1 cellular context compared by ENCODE assay signal in the genomic region with DNA sequence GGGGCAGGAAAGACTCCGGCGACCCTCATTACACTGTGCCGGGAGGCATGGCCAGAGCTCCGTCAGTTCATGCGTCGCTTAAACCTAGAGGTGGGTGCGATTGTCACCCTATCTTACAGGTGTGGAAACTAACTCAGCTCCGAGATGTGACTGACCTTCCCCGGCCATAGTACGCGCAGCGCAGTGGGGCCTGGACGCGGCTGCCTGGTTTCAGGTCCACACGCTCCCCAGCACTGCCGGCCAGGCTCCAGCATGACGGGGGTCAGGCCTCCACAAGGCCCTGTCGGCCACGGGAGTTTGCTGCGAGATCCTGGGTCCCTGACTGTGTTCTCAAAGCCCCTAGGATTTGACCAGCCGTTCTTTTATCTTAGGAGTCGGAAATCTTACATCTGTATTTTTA.
TF ChIP-seq lines count a peak whose summit lies in the region.

No MANE protein-coding gene starts in this region.

TF ChIP-seq in HepG2, 621 proteins besides CTCF, POLR2A, EP300 and RAD21 (continues in another document):
- TF ChIP-seq TBX3 (IDR thresholded peaks at IDR 0.05; ENCODE audit: borderline replicate concordance), result no peak
- TF ChIP-seq, protein P1, sequence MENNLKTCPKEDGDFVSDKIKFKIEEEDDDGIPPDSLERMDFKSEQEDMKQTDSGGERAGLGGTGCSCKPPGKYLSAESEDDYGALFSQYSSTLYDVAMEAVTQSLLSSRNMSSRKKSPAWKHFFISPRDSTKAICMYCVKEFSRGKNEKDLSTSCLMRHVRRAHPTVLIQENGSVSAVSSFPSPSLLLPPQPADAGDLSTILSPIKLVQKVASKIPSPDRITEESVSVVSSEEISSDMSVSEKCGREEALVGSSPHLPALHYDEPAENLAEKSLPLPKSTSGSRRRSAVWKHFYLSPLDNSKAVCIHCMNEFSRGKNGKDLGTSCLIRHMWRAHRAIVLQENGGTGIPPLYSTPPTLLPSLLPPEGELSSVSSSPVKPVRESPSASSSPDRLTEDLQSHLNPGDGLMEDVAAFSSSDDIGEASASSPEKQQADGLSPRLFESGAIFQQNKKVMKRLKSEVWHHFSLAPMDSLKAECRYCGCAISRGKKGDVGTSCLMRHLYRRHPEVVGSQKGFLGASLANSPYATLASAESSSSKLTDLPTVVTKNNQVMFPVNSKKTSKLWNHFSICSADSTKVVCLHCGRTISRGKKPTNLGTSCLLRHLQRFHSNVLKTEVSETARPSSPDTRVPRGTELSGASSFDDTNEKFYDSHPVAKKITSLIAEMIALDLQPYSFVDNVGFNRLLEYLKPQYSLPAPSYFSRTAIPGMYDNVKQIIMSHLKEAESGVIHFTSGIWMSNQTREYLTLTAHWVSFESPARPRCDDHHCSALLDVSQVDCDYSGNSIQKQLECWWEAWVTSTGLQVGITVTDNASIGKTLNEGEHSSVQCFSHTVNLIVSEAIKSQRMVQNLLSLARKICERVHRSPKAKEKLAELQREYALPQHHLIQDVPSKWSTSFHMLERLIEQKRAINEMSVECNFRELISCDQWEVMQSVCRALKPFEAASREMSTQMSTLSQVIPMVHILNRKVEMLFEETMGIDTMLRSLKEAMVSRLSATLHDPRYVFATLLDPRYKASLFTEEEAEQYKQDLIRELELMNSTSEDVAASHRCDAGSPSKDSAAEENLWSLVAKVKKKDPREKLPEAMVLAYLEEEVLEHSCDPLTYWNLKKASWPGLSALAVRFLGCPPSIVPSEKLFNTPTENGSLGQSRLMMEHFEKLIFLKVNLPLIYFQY (CRISPR knock-in tag; IDR thresholded peaks at IDR 0.05; ENCODE audit: borderline replicate concordance), result no peak
- TF ChIP-seq, protein P2, sequence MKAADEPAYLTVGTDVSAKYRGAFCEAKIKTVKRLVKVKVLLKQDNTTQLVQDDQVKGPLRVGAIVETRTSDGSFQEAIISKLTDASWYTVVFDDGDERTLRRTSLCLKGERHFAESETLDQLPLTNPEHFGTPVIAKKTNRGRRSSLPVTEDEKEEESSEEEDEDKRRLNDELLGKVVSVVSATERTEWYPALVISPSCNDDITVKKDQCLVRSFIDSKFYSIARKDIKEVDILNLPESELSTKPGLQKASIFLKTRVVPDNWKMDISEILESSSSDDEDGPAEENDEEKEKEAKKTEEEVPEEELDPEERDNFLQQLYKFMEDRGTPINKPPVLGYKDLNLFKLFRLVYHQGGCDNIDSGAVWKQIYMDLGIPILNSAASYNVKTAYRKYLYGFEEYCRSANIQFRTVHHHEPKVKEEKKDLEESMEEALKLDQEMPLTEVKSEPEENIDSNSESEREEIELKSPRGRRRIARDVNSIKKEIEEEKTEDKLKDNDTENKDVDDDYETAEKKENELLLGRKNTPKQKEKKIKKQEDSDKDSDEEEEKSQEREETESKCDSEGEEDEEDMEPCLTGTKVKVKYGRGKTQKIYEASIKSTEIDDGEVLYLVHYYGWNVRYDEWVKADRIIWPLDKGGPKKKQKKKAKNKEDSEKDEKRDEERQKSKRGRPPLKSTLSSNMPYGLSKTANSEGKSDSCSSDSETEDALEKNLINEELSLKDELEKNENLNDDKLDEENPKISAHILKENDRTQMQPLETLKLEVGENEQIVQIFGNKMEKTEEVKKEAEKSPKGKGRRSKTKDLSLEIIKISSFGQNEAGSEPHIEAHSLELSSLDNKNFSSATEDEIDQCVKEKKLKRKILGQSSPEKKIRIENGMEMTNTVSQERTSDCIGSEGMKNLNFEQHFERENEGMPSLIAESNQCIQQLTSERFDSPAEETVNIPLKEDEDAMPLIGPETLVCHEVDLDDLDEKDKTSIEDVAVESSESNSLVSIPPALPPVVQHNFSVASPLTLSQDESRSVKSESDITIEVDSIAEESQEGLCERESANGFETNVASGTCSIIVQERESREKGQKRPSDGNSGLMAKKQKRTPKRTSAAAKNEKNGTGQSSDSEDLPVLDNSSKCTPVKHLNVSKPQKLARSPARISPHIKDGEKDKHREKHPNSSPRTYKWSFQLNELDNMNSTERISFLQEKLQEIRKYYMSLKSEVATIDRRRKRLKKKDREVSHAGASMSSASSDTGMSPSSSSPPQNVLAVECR (CRISPR knock-in tag; IDR thresholded peaks at IDR 0.05; ENCODE audit: borderline replicate concordance), result 0 out of 2 replicates have a peak, but pooled peaks have one; percentile 16
- TF ChIP-seq, protein P3, sequence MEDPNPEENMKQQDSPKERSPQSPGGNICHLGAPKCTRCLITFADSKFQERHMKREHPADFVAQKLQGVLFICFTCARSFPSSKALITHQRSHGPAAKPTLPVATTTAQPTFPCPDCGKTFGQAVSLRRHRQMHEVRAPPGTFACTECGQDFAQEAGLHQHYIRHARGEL (CRISPR knock-in tag; IDR thresholded peaks at IDR 0.05), result no peak
- TF ChIP-seq ZNF441 (CRISPR knock-in tag; IDR thresholded peaks at IDR 0.05; ENCODE audit: borderline replicate concordance), result no peak
- TF ChIP-seq SIN3B (IDR thresholded peaks at IDR 0.05; ENCODE audit: low read length), result no peak
- TF ChIP-seq, protein P4, sequence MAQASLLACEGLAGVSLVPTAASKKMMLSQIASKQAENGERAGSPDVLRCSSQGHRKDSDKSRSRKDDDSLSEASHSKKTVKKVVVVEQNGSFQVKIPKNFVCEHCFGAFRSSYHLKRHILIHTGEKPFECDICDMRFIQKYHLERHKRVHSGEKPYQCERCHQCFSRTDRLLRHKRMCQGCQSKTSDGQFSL (CRISPR knock-in tag; IDR thresholded peaks at IDR 0.05), result no peak
- TF ChIP-seq, protein P5, sequence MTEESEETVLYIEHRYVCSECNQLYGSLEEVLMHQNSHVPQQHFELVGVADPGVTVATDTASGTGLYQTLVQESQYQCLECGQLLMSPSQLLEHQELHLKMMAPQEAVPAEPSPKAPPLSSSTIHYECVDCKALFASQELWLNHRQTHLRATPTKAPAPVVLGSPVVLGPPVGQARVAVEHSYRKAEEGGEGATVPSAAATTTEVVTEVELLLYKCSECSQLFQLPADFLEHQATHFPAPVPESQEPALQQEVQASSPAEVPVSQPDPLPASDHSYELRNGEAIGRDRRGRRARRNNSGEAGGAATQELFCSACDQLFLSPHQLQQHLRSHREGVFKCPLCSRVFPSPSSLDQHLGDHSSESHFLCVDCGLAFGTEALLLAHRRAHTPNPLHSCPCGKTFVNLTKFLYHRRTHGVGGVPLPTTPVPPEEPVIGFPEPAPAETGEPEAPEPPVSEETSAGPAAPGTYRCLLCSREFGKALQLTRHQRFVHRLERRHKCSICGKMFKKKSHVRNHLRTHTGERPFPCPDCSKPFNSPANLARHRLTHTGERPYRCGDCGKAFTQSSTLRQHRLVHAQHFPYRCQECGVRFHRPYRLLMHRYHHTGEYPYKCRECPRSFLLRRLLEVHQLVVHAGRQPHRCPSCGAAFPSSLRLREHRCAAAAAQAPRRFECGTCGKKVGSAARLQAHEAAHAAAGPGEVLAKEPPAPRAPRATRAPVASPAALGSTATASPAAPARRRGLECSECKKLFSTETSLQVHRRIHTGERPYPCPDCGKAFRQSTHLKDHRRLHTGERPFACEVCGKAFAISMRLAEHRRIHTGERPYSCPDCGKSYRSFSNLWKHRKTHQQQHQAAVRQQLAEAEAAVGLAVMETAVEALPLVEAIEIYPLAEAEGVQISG (CRISPR knock-in tag; IDR thresholded peaks at IDR 0.05), result no peak
- TF ChIP-seq E2F5 (CRISPR knock-in tag; conservative IDR thresholded peaks at IDR 0.05), result no peak
- no peak for TF ChIP-seq ZHX2 (IDR thresholded peaks at IDR 0.05; ENCODE audit: low read depth)
- TF ChIP-seq ZHX2 (CRISPR knock-in tag; IDR thresholded peaks at IDR 0.05; ENCODE audit: borderline replicate concordance), result no peak
- TF ChIP-seq ZNF143 (CRISPR knock-in tag; IDR thresholded peaks at IDR 0.05), result peak; percentile 5; the same call in 1 of the 2 replicates
- TF ChIP-seq KDM4B (CRISPR knock-in tag; IDR thresholded peaks at IDR 0.05), result no peak
- TF ChIP-seq CSRNP2 (CRISPR knock-in tag; conservative IDR thresholded peaks at IDR 0.05; ENCODE audit: low read depth), result no peak
- TF ChIP-seq ZNF691 (CRISPR knock-in tag; IDR thresholded peaks at IDR 0.05; ENCODE audit: borderline replicate concordance, low read depth), result no peak
- TF ChIP-seq, protein P6, sequence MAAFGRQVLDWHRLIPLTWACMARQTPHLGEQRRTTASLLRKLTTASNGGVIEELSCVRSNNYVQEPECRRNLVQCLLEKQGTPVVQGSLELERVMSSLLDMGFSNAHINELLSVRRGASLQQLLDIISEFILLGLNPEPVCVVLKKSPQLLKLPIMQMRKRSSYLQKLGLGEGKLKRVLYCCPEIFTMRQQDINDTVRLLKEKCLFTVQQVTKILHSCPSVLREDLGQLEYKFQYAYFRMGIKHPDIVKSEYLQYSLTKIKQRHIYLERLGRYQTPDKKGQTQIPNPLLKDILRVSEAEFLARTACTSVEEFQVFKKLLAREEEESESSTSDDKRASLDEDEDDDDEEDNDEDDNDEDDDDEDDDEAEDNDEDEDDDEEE (CRISPR knock-in tag; IDR thresholded peaks at IDR 0.05), result no peak
- no peak for TF ChIP-seq NFATC3 (CRISPR knock-in tag; IDR thresholded peaks at IDR 0.05)
- 0 out of 2 replicates have a peak, but pooled peaks have one; percentile 4 for TF ChIP-seq MEIS2 (CRISPR knock-in tag; IDR thresholded peaks at IDR 0.05)
- 0 out of 2 replicates have a peak, but pooled peaks have one; percentile 24 for TF ChIP-seq ZBTB38 (CRISPR knock-in tag; IDR thresholded peaks at IDR 0.05)
- TF ChIP-seq ZFP36 (IDR thresholded peaks at IDR 0.05; ENCODE audit: borderline replicate concordance, low read depth, low read length, partially characterized antibody), result no peak
- TF ChIP-seq STAT5B (CRISPR knock-in tag; IDR thresholded peaks at IDR 0.05), result no peak
- TF ChIP-seq ZNF251 (CRISPR knock-in tag; IDR thresholded peaks at IDR 0.05), result no peak
- TF ChIP-seq PPARG (CRISPR knock-in tag; conservative IDR thresholded peaks at IDR 0.05), result no peak
- no peak for TF ChIP-seq ZNF75D (CRISPR knock-in tag; IDR thresholded peaks at IDR 0.05; ENCODE audit: borderline replicate concordance)
- no peak for TF ChIP-seq KAT7 (CRISPR knock-in tag; IDR thresholded peaks at IDR 0.05; ENCODE audit: borderline replicate concordance)
- TF ChIP-seq, protein P7, sequence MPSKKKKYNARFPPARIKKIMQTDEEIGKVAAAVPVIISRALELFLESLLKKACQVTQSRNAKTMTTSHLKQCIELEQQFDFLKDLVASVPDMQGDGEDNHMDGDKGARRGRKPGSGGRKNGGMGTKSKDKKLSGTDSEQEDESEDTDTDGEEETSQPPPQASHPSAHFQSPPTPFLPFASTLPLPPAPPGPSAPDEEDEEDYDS (CRISPR knock-in tag; IDR thresholded peaks at IDR 0.05), result no peak
- no peak for TF ChIP-seq RFXANK (CRISPR knock-in tag; IDR thresholded peaks at IDR 0.05)
